In the genomic region with DNA sequence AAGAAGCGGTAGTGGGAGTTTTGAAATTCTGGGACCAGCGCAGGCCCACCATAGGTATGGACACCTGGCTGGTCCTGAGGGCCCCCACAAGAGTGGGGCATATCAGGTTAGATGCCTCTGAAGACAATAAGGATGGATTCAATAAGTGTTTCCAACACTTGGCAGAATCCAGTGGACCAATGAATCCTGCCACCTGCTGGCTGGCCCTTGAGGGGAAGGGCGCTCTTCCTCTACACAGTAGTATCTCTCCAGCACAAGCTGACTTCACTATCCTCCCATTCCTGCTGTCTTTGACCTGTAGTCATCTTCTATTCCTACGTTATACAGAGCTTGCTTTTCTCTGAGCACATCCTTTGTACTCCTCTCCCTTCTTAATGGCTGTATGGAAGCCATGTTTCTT, we compare ENCODE assay signal across 8 cellular contexts.
DNase-seq lines count a peak whose midpoint lies in the region; ATAC-seq and TF ChIP-seq lines count a peak whose summit lies in the region.

No MANE protein-coding gene starts in this region.

- DNase-seq in AG08396 (ENCODE audit: low spot score) (peak; percentile 45), HFFc6 (peak; percentile 4), body of pancreas (peak; percentile 11 to 17 (median 15)), left lobe of liver (ENCODE audit: low spot score) (no peak), NOMO-1 treated with DMSO at 0.1 percent for 48 hours (lab: John Stamatoyannopoulos, UW; ENCODE audit: unreplicated experiment) (no peak), Ammon's horn (ENCODE audit: low spot score) (no peak)
- no peak for DNase-seq in stimulated activated CD4-positive, alpha-beta T cell treated with anti-CD3 and anti-CD28 coated beads, Interleukin-12 subunit alpha, Interleukin-12 subunit beta, amount 100 ng/mL, for 4 hours

- no peaks in the 10 kb centered on the region for H3K36me3 ChIP-seq in body of pancreas (replicated peaks in 1 of 2; ENCODE audit: insufficient read depth in 1 of 2, low read depth in 2 of 2)

- peaks cover 12% of the 10 kb centered on the region for H3K27me3 Mint-ChIP-seq in HFFc6 (ENCODE audit: insufficient read depth)

- H3K4me3 ChIP-seq in body of pancreas, result no peak overlapping the region

- 58 to 63% methylated on average over 4 of the region's 4 CpGs for WGBS in body of pancreas, 2 donors

- H3K4me3 Mint-ChIP-seq in HFFc6, result no peak overlapping the region

- peak; percentile 85 for TF ChIP-seq CTCF in HFFc6 (IDR thresholded peaks at IDR 0.05)
- TF ChIP-seq CTCF in body of pancreas (IDR thresholded peaks at IDR 0.05), result peak in 6 of 7 experiments; percentile 23 to 42 (median 36)

- no peaks in the 10 kb centered on the region for H3K4me1 Mint-ChIP-seq in HFFc6 (ENCODE audit: low read depth)

- H3K4me1 ChIP-seq in body of pancreas, result no peaks in the 10 kb centered on the region

- ATAC-seq in body of pancreas (no peak), left lobe of liver (peak; percentile 69), HG02642 (IDR thresholded peaks at IDR 0.05; ENCODE audit: poor library complexity, unreplicated experiment) (no peak)

- H3K27ac ChIP-seq in body of pancreas, result no peak overlapping the region

- TF ChIP-seq POLR2A in body of pancreas (IDR thresholded peaks at IDR 0.05), result no peak

- H3K9me3 ChIP-seq in body of pancreas, result no peaks in the 10 kb centered on the region

- H3K9me3 Mint-ChIP-seq in HFFc6, result no peaks in the 10 kb centered on the region

- H3K27ac Mint-ChIP-seq in HFFc6, result no peak overlapping the region

- intact Hi-C loops in body of pancreas (cut with DNase I), result no loop called here

- no peaks in the 10 kb centered on the region for H3K36me3 Mint-ChIP-seq in HFFc6 (ENCODE audit: low read depth)

- no peaks in the 10 kb centered on the region for H3K27me3 ChIP-seq in body of pancreas

Comparison
In these comparisons a context has a peak if more than half of its experiments do, and no peak if none do; other contexts are left out.
1. DNase-seq: peak in AG08396 (single experiment), HFFc6 (single experiment) and body of pancreas (4 of 4); none in left lobe of liver (single experiment), NOMO-1 treated with DMSO at 0.1 percent for 48 hours (single experiment), stimulated activated CD4-positive, alpha-beta T cell treated with anti-CD3 and anti-CD28 coated beads, Interleukin-12 subunit alpha, Interleukin-12 subunit beta, amount 100 ng/mL, for 4 hours (single experiment) and Ammon's horn (single experiment).